ENCODE assay signal across 12 cellular contexts in genomic region chr22:31615481-31615840, GRCh38. TPM values are rescaled to one million over a fixed set of nuclear protein-coding genes. Genes with fewer than 3 reads are reported as not detected.
DNase-seq lines count a peak whose midpoint lies in the region; ATAC-seq lines count a peak whose summit lies in the region.
"Had no signal": no experiment of that assay in that cellular context is flagged by ENCODE, and none has a peak within 500 bp of the region (broad histone marks: within the 10 kb centered on the region; RNA-seq: fewer than 3 reads in every experiment).

No MANE protein-coding gene starts in this region.

- H3K36me3 Mint-ChIP-seq in CD4-positive, CD25-positive, alpha-beta regulatory T cell = peaks cover 27% of the 10 kb centered on the region
- peaks cover 6% of the 10 kb centered on the region for H3K36me3 Mint-ChIP-seq in activated naive CD8-positive, alpha-beta T cell treated with anti-CD3 and anti-CD28 coated beads for 36 hours
- peaks cover 0 to 49% (median 2%) of the 10 kb centered on the region in 3 donors for H3K36me3 Mint-ChIP-seq in naive thymus-derived CD8-positive, alpha-beta T cell

- no peaks in the 10 kb centered on the region for H3K27me3 Mint-ChIP-seq in CD4-positive, CD25-positive, alpha-beta regulatory T cell
- no peaks in the 10 kb centered on the region for H3K27me3 Mint-ChIP-seq in activated naive CD8-positive, alpha-beta T cell treated with anti-CD3 and anti-CD28 coated beads for 36 hours
- H3K27me3 Mint-ChIP-seq in naive thymus-derived CD8-positive, alpha-beta T cell = no peaks in the 10 kb centered on the region

- POLR2A ChIA-PET in naive thymus-derived CD8-positive, alpha-beta T cell (lab: Charles Lee) = no interaction called here

- peaks cover 0 to 14% (median 12%) of the 10 kb centered on the region in 4 donors for H3K4me1 Mint-ChIP-seq in CD4-positive, CD25-positive, alpha-beta regulatory T cell
- peaks cover 21% of the 10 kb centered on the region for H3K4me1 Mint-ChIP-seq in activated naive CD8-positive, alpha-beta T cell treated with anti-CD3 and anti-CD28 coated beads for 36 hours
- peaks cover 15 to 21% (median 16%) of the 10 kb centered on the region in 4 donors for H3K4me1 Mint-ChIP-seq in naive thymus-derived CD8-positive, alpha-beta T cell

- H3K4me1 ChIP-seq in CD4-positive, CD25-positive, alpha-beta regulatory T cell (ENCODE audit: control insufficient read depth, insufficient read depth, low read length, poor library complexity, severe bottlenecking) = no peaks in the 10 kb centered on the region
- H3K4me1 ChIP-seq: foreskin keratinocyte had no signal

- H3K27ac ChIP-seq in CD4-positive, CD25-positive, alpha-beta regulatory T cell (ENCODE audit: insufficient read depth, low read length, poor library complexity, severe bottlenecking) = peak overlapping the region; percentile 44
- H3K27ac ChIP-seq: foreskin keratinocyte had no signal

- H3K4me3 ChIP-seq in CD4-positive, CD25-positive, alpha-beta regulatory T cell (ENCODE audit: low read depth, low read length) = no peak overlapping the region
- H3K4me3 ChIP-seq in H7 (ENCODE audit: insufficient read depth, low read depth, low read length) = no peak overlapping the region
- H3K4me3 ChIP-seq: testis had no signal

- H3K4me3 Mint-ChIP-seq in CD4-positive, CD25-positive, alpha-beta regulatory T cell = no peak overlapping the region
- H3K4me3 Mint-ChIP-seq in activated naive CD8-positive, alpha-beta T cell treated with anti-CD3 and anti-CD28 coated beads for 36 hours = no peak overlapping the region
- H3K4me3 Mint-ChIP-seq in naive thymus-derived CD8-positive, alpha-beta T cell = peak overlapping the region in 1 of 10 donors; percentile 4

- H3K9me3 ChIP-seq in CD4-positive, CD25-positive, alpha-beta regulatory T cell (ENCODE audit: control insufficient read depth in 2 of 2, low read length in 2 of 2) = no peaks in the 10 kb centered on the region
- H3K9me3 ChIP-seq: testis had no signal

- H3K27ac Mint-ChIP-seq in CD4-positive, CD25-positive, alpha-beta regulatory T cell = peak overlapping the region; percentile 82 to 92 (median 82)
- peak overlapping the region; percentile 79 for H3K27ac Mint-ChIP-seq in activated naive CD8-positive, alpha-beta T cell treated with anti-CD3 and anti-CD28 coated beads for 36 hours
- peak overlapping the region; percentile 58 to 94 (median 86) for H3K27ac Mint-ChIP-seq in naive thymus-derived CD8-positive, alpha-beta T cell

- peaks cover 45% of the 10 kb centered on the region for H3K36me3 ChIP-seq in CD4-positive, CD25-positive, alpha-beta regulatory T cell (ENCODE audit: control insufficient read depth, insufficient read depth, low read length)
- H3K36me3 ChIP-seq in H7 (replicated peaks; ENCODE audit: control insufficient read depth, insufficient read depth, low read length) = peaks cover 13% of the 10 kb centered on the region

- no peak for ATAC-seq in CD4-positive, CD25-positive, alpha-beta regulatory T cell (ENCODE audit: low read depth in 2 of 2)
- ATAC-seq in naive thymus-derived CD8-positive, alpha-beta T cell = no peak
- ATAC-seq in GM21717 (IDR thresholded peaks at IDR 0.05; ENCODE audit: unreplicated experiment) (no peak), GM21381 (IDR thresholded peaks at IDR 0.05; ENCODE audit: unreplicated experiment) (no peak)
- ATAC-seq: foreskin keratinocyte had no signal

- peaks cover 0 to 1% (median 0%) of the 10 kb centered on the region in 7 donors for H3K9me3 Mint-ChIP-seq in CD4-positive, CD25-positive, alpha-beta regulatory T cell
- H3K9me3 Mint-ChIP-seq in activated naive CD8-positive, alpha-beta T cell treated with anti-CD3 and anti-CD28 coated beads for 36 hours = no peaks in the 10 kb centered on the region
- H3K9me3 Mint-ChIP-seq in naive thymus-derived CD8-positive, alpha-beta T cell = no peaks in the 10 kb centered on the region

- no peaks in the 10 kb centered on the region for H3K27me3 ChIP-seq in CD4-positive, CD25-positive, alpha-beta regulatory T cell (ENCODE audit: control insufficient read depth, insufficient read depth, low read length)
- H3K27me3 ChIP-seq in H7 (ENCODE audit: control insufficient read depth, insufficient read depth, low read length) = no peaks in the 10 kb centered on the region
- H3K27me3 ChIP-seq: foreskin keratinocyte, testis had no signal

- no peak for DNase-seq in CD4-positive, CD25-positive, alpha-beta regulatory T cell
- DNase-seq in H7 (peak; percentile 46), GOT3 (lab: John Stamatoyannopoulos, UW) (no peak), ureter (ENCODE audit: low spot score) (no peak)
- no peak for DNase-seq in activated naive CD8-positive, alpha-beta T cell treated with anti-CD3 and anti-CD28 coated beads for 36 hours
- no peak for DNase-seq in naive thymus-derived CD8-positive, alpha-beta T cell
- DNase-seq: effector CD4-positive, alpha-beta T cell; foreskin keratinocyte; NCI-H226; testis had no signal

RNA-seq across cellular contexts. Expression of gene PISD, which starts 46.6 kb away (rescaled TPM):
- 41.5 TPM for total RNA-seq in CD4-positive, CD25-positive, alpha-beta regulatory T cell
- polyA plus RNA-seq in CD4-positive, CD25-positive, alpha-beta regulatory T cell = 10 to 100 TPM; 12.7 to 19.4 (median 15.4) TPM
- total RNA-seq in H7 (2014; rRNA removed; shearing (Covaris generic)) = 70.2 and 72.6 TPM in 2 replicates
- 10 to 100 TPM; 43.4 to 45.8 TPM for total RNA-seq in activated naive CD8-positive, alpha-beta T cell treated with anti-CD3 and anti-CD28 coated beads for 36 hours
- 10 to 100 TPM; 35.2 to 36.6 TPM for total RNA-seq in naive thymus-derived CD8-positive, alpha-beta T cell
- 10 to 100 TPM; 12.7 to 21.0 (median 17.7) TPM for polyA plus RNA-seq in naive thymus-derived CD8-positive, alpha-beta T cell
- total RNA-seq in ureter = 68.0 TPM
